ENCODE assay signal across 8 cellular contexts in genomic region chr3:124033360-124034015, GRCh38. TPM values are rescaled to one million over a fixed set of nuclear protein-coding genes. Genes with fewer than 3 reads are reported as not detected.
DNase-seq lines count a peak whose midpoint lies in the region; ATAC-seq and TF ChIP-seq lines count a peak whose summit lies in the region.

TSS of gene KALRN (plus strand) at chr3:124033369.

- H3K36me3 Mint-ChIP-seq in CD4-positive, CD25-positive, alpha-beta regulatory T cell, result no peaks in the 10 kb centered on the region
- H3K36me3 Mint-ChIP-seq in effector memory CD8-positive, alpha-beta T cell (ENCODE audit: insufficient read depth), result no peaks in the 10 kb centered on the region

- H3K36me3 ChIP-seq in CD4-positive, CD25-positive, alpha-beta regulatory T cell (ENCODE audit: control insufficient read depth, insufficient read depth, low read length), result no peaks in the 10 kb centered on the region
- H3K36me3 ChIP-seq in Peyer's patch, result no peaks in the 10 kb centered on the region
- H3K36me3 ChIP-seq in mesodermal cell (ENCODE audit: control insufficient read depth, insufficient read depth, low read length), result no peaks in the 10 kb centered on the region
- no peaks in the 10 kb centered on the region for H3K36me3 ChIP-seq in upper lobe of left lung

- peaks cover 0 to 6% (median 2%) of the 10 kb centered on the region in 7 donors for H3K9me3 Mint-ChIP-seq in CD4-positive, CD25-positive, alpha-beta regulatory T cell
- no peaks in the 10 kb centered on the region for H3K9me3 Mint-ChIP-seq in effector memory CD8-positive, alpha-beta T cell

- H3K4me3 ChIP-seq in CD4-positive, CD25-positive, alpha-beta regulatory T cell (ENCODE audit: low read depth, low read length), result no peak within 1 kb of the TSS
- H3K4me3 ChIP-seq in Peyer's patch (peak within 1 kb of the TSS; percentile 55 to 81 (median 64)), mesodermal cell (ENCODE audit: extremely low read depth, insufficient read depth, low read length, poor library complexity, severe bottlenecking) (peak within 1 kb of the TSS; percentile 90), upper lobe of left lung (peak within 1 kb of the TSS; percentile 70 to 80 (median 75))

- DNase-seq in CD4-positive, CD25-positive, alpha-beta regulatory T cell, result no peak
- DNase-seq in Peyer's patch (peak in 1 of 3 donors; percentile 52), upper lobe of left lung (peak in 1 of 2 donors; percentile 87), T-helper 9 cell (no peak), ACHN (no peak)
- DNase-seq in effector memory CD8-positive, alpha-beta T cell, result no peak

- H3K27me3 Mint-ChIP-seq in CD4-positive, CD25-positive, alpha-beta regulatory T cell, result peaks cover 48% of the 10 kb centered on the region
- peaks cover 42 to 46% of the 10 kb centered on the region in 2 donors for H3K27me3 Mint-ChIP-seq in effector memory CD8-positive, alpha-beta T cell

- peaks cover 0 to 15% (median 3%) of the 10 kb centered on the region in 4 donors for H3K4me1 Mint-ChIP-seq in CD4-positive, CD25-positive, alpha-beta regulatory T cell
- H3K4me1 Mint-ChIP-seq in effector memory CD8-positive, alpha-beta T cell (ENCODE audit: low read depth in 2 of 2), result peaks cover 8 to 11% of the 10 kb centered on the region in 2 donors

- 0 to 1% methylated on average over 37 to 53 of the region's 63 CpGs for WGBS in mesodermal cell (ENCODE audit: insufficient coverage in 2 of 2), 2 experiments
- WGBS in upper lobe of left lung, 2 donors, result 2 to 3% methylated on average over 7 to 17 of the region's 63 CpGs

- no peak within 1 kb of the TSS for H3K27ac ChIP-seq in CD4-positive, CD25-positive, alpha-beta regulatory T cell (ENCODE audit: insufficient read depth, low read length, poor library complexity, severe bottlenecking)
- peak within 1 kb of the TSS; percentile 64 to 81 (median 66) for H3K27ac ChIP-seq in Peyer's patch
- H3K27ac ChIP-seq in mesodermal cell (ENCODE audit: low read depth, low read length, severe bottlenecking), result peak within 1 kb of the TSS; percentile 86
- H3K27ac ChIP-seq in upper lobe of left lung, result peak within 1 kb of the TSS; percentile 70 to 92 (median 78)

- no peaks in the 10 kb centered on the region for H3K9me3 ChIP-seq in CD4-positive, CD25-positive, alpha-beta regulatory T cell (ENCODE audit: control insufficient read depth in 2 of 2, low read length in 2 of 2)
- no peaks in the 10 kb centered on the region for H3K9me3 ChIP-seq in Peyer's patch
- peaks cover 5% of the 10 kb centered on the region for H3K9me3 ChIP-seq in mesodermal cell (ENCODE audit: control insufficient read depth, low read length)
- no peaks in the 10 kb centered on the region for H3K9me3 ChIP-seq in upper lobe of left lung

- H3K4me1 ChIP-seq in CD4-positive, CD25-positive, alpha-beta regulatory T cell (ENCODE audit: control insufficient read depth, insufficient read depth, low read length, poor library complexity, severe bottlenecking), result peaks cover 8% of the 10 kb centered on the region
- H3K4me1 ChIP-seq in Peyer's patch, result peaks cover 0 to 7% (median 0%) of the 10 kb centered on the region in 4 donors
- H3K4me1 ChIP-seq in mesodermal cell (ENCODE audit: control insufficient read depth, insufficient read depth, low read length, poor library complexity, severe bottlenecking), result peaks cover 9% of the 10 kb centered on the region
- peaks cover 10 to 22% (median 12%) of the 10 kb centered on the region in 4 donors for H3K4me1 ChIP-seq in upper lobe of left lung

- TF ChIP-seq POLR2A in Peyer's patch (IDR thresholded peaks at IDR 0.05) (no peak), upper lobe of left lung (IDR thresholded peaks at IDR 0.05) (no peak)

- in situ Hi-C loops in ACHN (cut with HindIII; ENCODE audit: low pct_ligation_motif_present, low pct_unique_long_range_greater_than_20kb, low sequenced_read_pairs), result no loop called here

- peak within 1 kb of the TSS in 2 of 3 donors; percentile 31 to 49 for H3K27ac Mint-ChIP-seq in CD4-positive, CD25-positive, alpha-beta regulatory T cell
- peak within 1 kb of the TSS in 1 of 2 donors; percentile 36 for H3K27ac Mint-ChIP-seq in effector memory CD8-positive, alpha-beta T cell

- peaks cover 41% of the 10 kb centered on the region for H3K27me3 ChIP-seq in CD4-positive, CD25-positive, alpha-beta regulatory T cell (ENCODE audit: control insufficient read depth, insufficient read depth, low read length)
- peaks cover 0 to 8% of the 10 kb centered on the region in 2 donors for H3K27me3 ChIP-seq in Peyer's patch
- H3K27me3 ChIP-seq in upper lobe of left lung, result peaks cover 0 to 21% (median 10%) of the 10 kb centered on the region in 4 donors

- peak within 1 kb of the TSS; percentile 54 to 86 (median 82) for H3K4me3 Mint-ChIP-seq in CD4-positive, CD25-positive, alpha-beta regulatory T cell
- peak within 1 kb of the TSS; percentile 79 to 83 for H3K4me3 Mint-ChIP-seq in effector memory CD8-positive, alpha-beta T cell

- TF ChIP-seq CTCF in Peyer's patch (IDR thresholded peaks at IDR 0.05), result no peak
- TF ChIP-seq CTCF in upper lobe of left lung (IDR thresholded peaks at IDR 0.05), result no peak

- no peak for ATAC-seq in CD4-positive, CD25-positive, alpha-beta regulatory T cell (ENCODE audit: low read depth in 2 of 2)
- ATAC-seq in GM21447 (IDR thresholded peaks at IDR 0.05; ENCODE audit: unreplicated experiment), result peak; percentile 20
- peak; percentile 34 for ATAC-seq in effector memory CD8-positive, alpha-beta T cell (replicated peaks)
- peak in 1 of 2 donors; percentile 42 for ATAC-seq in upper lobe of left lung (ENCODE audit: low FRiP score in 2 of 2)

- TF ChIP-seq EP300 in upper lobe of left lung (IDR thresholded peaks at IDR 0.05), result no peak

RNA-seq across cellular contexts. Expression of gene KALRN, which starts in this region (rescaled TPM):
- 12.3 TPM for total RNA-seq in CD4-positive, CD25-positive, alpha-beta regulatory T cell
- polyA plus RNA-seq in CD4-positive, CD25-positive, alpha-beta regulatory T cell, result 10 to 100 TPM in 3 of 4 donors, 1 to 10 TPM in 1; 5.2 to 15.5 (median 11.3) TPM
- total RNA-seq in Peyer's patch (10 to 100 TPM; 65.3 to 77.1 (median 70.3) TPM), upper lobe of left lung (10 to 100 TPM; 17.3 to 25.1 (median 21.7) TPM)
- 37.4 TPM for polyA plus RNA-seq in mesodermal cell (2013, experiment 1 of 2)
- polyA plus RNA-seq in mesodermal cell (2013, experiment 2 of 2), result 31.0 TPM

Comparison
In these comparisons a context has a peak if more than half of its experiments do, and no peak if none do; other contexts are left out.
1. ATAC-seq: peak in GM21447 (single experiment) and effector memory CD8-positive, alpha-beta T cell (single experiment); none in CD4-positive, CD25-positive, alpha-beta regulatory T cell (0 of 2).